8 cellular contexts compared by ENCODE assay signal in the genomic region with DNA sequence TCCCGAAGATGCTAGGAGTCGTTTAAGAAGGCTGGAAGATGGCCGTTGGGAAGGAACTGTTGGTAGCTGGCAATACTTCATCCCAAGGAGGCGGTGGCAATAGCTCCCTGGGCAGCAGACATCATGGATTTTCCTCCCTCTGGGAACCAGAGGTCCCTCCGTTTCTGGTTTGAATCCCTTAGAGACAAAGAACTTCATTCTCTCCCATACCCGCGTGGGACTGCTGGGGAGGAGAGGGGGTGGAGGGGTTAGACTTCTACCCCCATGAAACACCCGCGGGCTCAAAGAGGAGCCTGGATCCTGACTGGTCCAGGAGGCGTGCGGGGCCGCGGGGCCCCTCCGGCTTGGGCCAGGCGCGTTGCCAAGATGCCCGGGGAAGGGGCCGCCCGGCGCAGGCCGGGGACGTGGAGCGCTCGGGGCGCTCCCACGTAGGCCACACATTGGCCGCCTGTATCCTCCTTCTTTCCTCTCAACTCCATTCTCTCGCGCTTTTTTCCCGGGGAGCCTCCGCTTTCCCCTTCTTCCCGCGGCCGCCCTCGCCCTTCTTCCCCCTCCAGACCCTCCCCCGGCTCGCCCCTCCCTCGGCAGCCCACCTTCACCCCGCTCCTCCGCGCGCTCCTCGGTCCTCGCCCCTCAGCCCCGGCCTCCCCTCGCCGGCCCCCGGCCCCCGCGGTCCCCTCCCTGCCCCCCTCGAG. TPM values are rescaled to one million over a fixed set of nuclear protein-coding genes. Genes with fewer than 3 reads are reported as not detected.
A peak's percentile ranks its signal among the peaks of the same experiment; 100 is the strongest.
DNase-seq lines count a peak whose midpoint lies in the region; ATAC-seq and TF ChIP-seq lines count a peak whose summit lies in the region.

No MANE protein-coding gene starts in this region.

- TF ChIP-seq CTCF in GM06990 (IDR thresholded peaks at IDR 0.05; ENCODE audit: insufficient read depth, low read length, poor library complexity, severe bottlenecking) (no peak), fibroblast of villous mesenchyme (IDR thresholded peaks at IDR 0.05; ENCODE audit: insufficient read depth, low read depth, low read length) (no peak), neural crest cell (conservative IDR thresholded peaks at IDR 0.05) (no peak)

- H3K36me3 Mint-ChIP-seq in activated T-cell treated with anti-CD3 and anti-CD28 coated beads, Interleukin-2, amount 50 U/mL, for 4 hours (ENCODE audit: insufficient read depth) = peaks cover 5% of the 10 kb centered on the region
- H3K36me3 Mint-ChIP-seq in neural crest cell (ENCODE audit: low read depth) = peaks cover 6% of the 10 kb centered on the region

- no peaks in the 10 kb centered on the region for H3K27me3 Mint-ChIP-seq in activated T-cell treated with anti-CD3 and anti-CD28 coated beads, Interleukin-2, amount 50 U/mL, for 4 hours (ENCODE audit: low read depth)
- no peaks in the 10 kb centered on the region for H3K27me3 Mint-ChIP-seq in neural crest cell (ENCODE audit: low read depth)

- H3K4me1 Mint-ChIP-seq in activated T-cell treated with anti-CD3 and anti-CD28 coated beads, Interleukin-2, amount 50 U/mL, for 4 hours (ENCODE audit: low read depth) = peaks cover 35% of the 10 kb centered on the region
- peaks cover 39% of the 10 kb centered on the region for H3K4me1 Mint-ChIP-seq in neural crest cell

- no peaks in the 10 kb centered on the region for H3K9me3 Mint-ChIP-seq in activated T-cell treated with anti-CD3 and anti-CD28 coated beads, Interleukin-2, amount 50 U/mL, for 4 hours
- no peaks in the 10 kb centered on the region for H3K9me3 Mint-ChIP-seq in neural crest cell

- H3K36me3 ChIP-seq in GM06990 (ENCODE audit: control insufficient read depth, insufficient read depth, low read length) (peaks cover 2% of the 10 kb centered on the region), MG63 (peaks cover 47% of the 10 kb centered on the region)

- H3K4me3 Mint-ChIP-seq in activated T-cell treated with anti-CD3 and anti-CD28 coated beads, Interleukin-2, amount 50 U/mL, for 4 hours = peak overlapping the region; percentile 78
- H3K4me3 Mint-ChIP-seq in neural crest cell = peak overlapping the region; percentile 99

- ATAC-seq in activated T-cell treated with anti-CD3 and anti-CD28 coated beads, Interleukin-2, amount 50 U/mL, for 4 hours = peak; percentile 28 to 41
- ATAC-seq in GM21737 (IDR thresholded peaks at IDR 0.05; ENCODE audit: unreplicated experiment) = no peak

- H3K9me3 ChIP-seq in MG63 = no peaks in the 10 kb centered on the region

- DNase-seq in A172 (ENCODE audit: low spot score) = peak; percentile 46
- peak; percentile 50 for DNase-seq in GM06990 (ENCODE audit: extremely low read depth, insufficient read length)
- DNase-seq in MG63 = peak; percentile 72
- DNase-seq in activated T-cell treated with anti-CD3 and anti-CD28 coated beads, Interleukin-2, amount 50 U/mL, for 4 hours = no peak
- peak; percentile 61 for DNase-seq in fibroblast of villous mesenchyme (ENCODE audit: low read depth)
- DNase-seq in neural crest cell (ENCODE audit: low read depth, low spot score) = peak; percentile 46
- no peak for DNase-seq in iPS-NIHi11 (ENCODE audit: low spot score)

- H3K4me3 ChIP-seq in GM06990 (replicated peaks; ENCODE audit: low read depth, low read length) = peak overlapping the region; percentile 90
- H3K4me3 ChIP-seq in MG63 = peak overlapping the region; percentile 90
- H3K4me3 ChIP-seq in fibroblast of villous mesenchyme (ENCODE audit: low read depth, low read length) = peak overlapping the region; percentile 92

- H3K27me3 ChIP-seq in GM06990 (replicated peaks; ENCODE audit: control insufficient read depth, insufficient read depth, low read length) (no peaks in the 10 kb centered on the region), MG63 (no peaks in the 10 kb centered on the region)

- H3K27ac Mint-ChIP-seq in neural crest cell (ENCODE audit: unreplicated experiment) = peak overlapping the region; percentile 99

RNA-seq across cellular contexts. Expression of a gene that starts 0.4 kb away (rescaled TPM):
- 61.3 and 64.3 TPM in 2 replicates for total RNA-seq in A172 (2014; rRNA removed; shearing (Covaris generic))
- 44.9 and 53.4 TPM in 2 replicates for total RNA-seq in MG63 (2014; rRNA removed; shearing (Covaris generic); ENCODE audit: low replicate concordance)
- total RNA-seq in activated T-cell treated with anti-CD3 and anti-CD28 coated beads, Interleukin-2, amount 50 U/mL, for 4 hours = 10 to 100 TPM; 63.3 to 68.5 (median 64.1) TPM
- total RNA-seq in fibroblast of villous mesenchyme (64.4 and 73.0 TPM in 2 replicates), neural crest cell (147 and 153 TPM in 2 replicates)

RNA-seq across cellular contexts. Expression of a gene that starts 19.0 kb away (rescaled TPM):
- 44.5 and 50.1 TPM in 2 replicates for total RNA-seq in A172 (2014; rRNA removed; shearing (Covaris generic))
- 50.2 and 63.6 TPM in 2 replicates for total RNA-seq in MG63 (2014; rRNA removed; shearing (Covaris generic); ENCODE audit: low replicate concordance)
- 100 to 1,000 TPM; 100 to 108 (median 103) TPM for total RNA-seq in activated T-cell treated with anti-CD3 and anti-CD28 coated beads, Interleukin-2, amount 50 U/mL, for 4 hours
- total RNA-seq in fibroblast of villous mesenchyme (42.5 and 51.8 TPM in 2 replicates), neural crest cell (130 and 138 TPM in 2 replicates)

RNA-seq across cellular contexts. Expression of a gene that starts 20.9 kb away (rescaled TPM):
- 1.1 and 2.2 TPM in 2 replicates for total RNA-seq in A172 (2014; rRNA removed; shearing (Covaris generic))
- 0.07 and 1.3 TPM in 2 replicates for total RNA-seq in MG63 (2014; rRNA removed; shearing (Covaris generic); ENCODE audit: low replicate concordance)
- total RNA-seq in activated T-cell treated with anti-CD3 and anti-CD28 coated beads, Interleukin-2, amount 50 U/mL, for 4 hours = 10 to 100 TPM; 12.6 to 16.0 (median 13.7) TPM
- total RNA-seq in fibroblast of villous mesenchyme (1.7 and 2.3 TPM in 2 replicates), neural crest cell (2.5 and 2.8 TPM in 2 replicates)

RNA-seq across cellular contexts. Expression of a gene that starts 55.9 kb away (rescaled TPM):
- 0.86 and 4.4 TPM in 2 replicates for total RNA-seq in A172 (2014; rRNA removed; shearing (Covaris generic))
- total RNA-seq in MG63 (2014; rRNA removed; shearing (Covaris generic); ENCODE audit: low replicate concordance) = 0.27 and 2.0 TPM in 2 replicates
- 1 to 10 TPM; 5.7 to 6.7 (median 6.1) TPM for total RNA-seq in activated T-cell treated with anti-CD3 and anti-CD28 coated beads, Interleukin-2, amount 50 U/mL, for 4 hours
- total RNA-seq in fibroblast of villous mesenchyme (2.2 and 2.6 TPM in 2 replicates), neural crest cell (23.3 and 24.1 TPM in 2 replicates)

RNA-seq across cellular contexts. Expression of a gene that starts 58.6 kb away (rescaled TPM):
- total RNA-seq in A172 (2014; rRNA removed; shearing (Covaris generic)) = 14.5 and 17.8 TPM in 2 replicates
- total RNA-seq in MG63 (2014; rRNA removed; shearing (Covaris generic); ENCODE audit: low replicate concordance) = 11.5 and 18.1 TPM in 2 replicates
- 10 to 100 TPM in 2 of 3 donors, 1 to 10 TPM in 1; 6.6 to 12.4 (median 10.3) TPM for total RNA-seq in activated T-cell treated with anti-CD3 and anti-CD28 coated beads, Interleukin-2, amount 50 U/mL, for 4 hours
- total RNA-seq in fibroblast of villous mesenchyme (19.0 and 27.2 TPM in 2 replicates), neural crest cell (15.0 and 15.3 TPM in 2 replicates)

Comparison
In these comparisons a context has a peak if more than half of its experiments do, and no peak if none do; other contexts are left out.
1. DNase-seq: peak in A172 (single experiment), GM06990 (single experiment), MG63 (single experiment), fibroblast of villous mesenchyme (single experiment) and neural crest cell (single experiment); none in activated T-cell treated with anti-CD3 and anti-CD28 coated beads, Interleukin-2, amount 50 U/mL, for 4 hours (single experiment) and iPS-NIHi11 (single experiment).
2. Peak in every context shown above with its lines, with median percentiles within 50 percentile points of each other: H3K4me3 ChIP-seq.